18 cellular contexts compared by ENCODE assay signal in the genomic region with DNA sequence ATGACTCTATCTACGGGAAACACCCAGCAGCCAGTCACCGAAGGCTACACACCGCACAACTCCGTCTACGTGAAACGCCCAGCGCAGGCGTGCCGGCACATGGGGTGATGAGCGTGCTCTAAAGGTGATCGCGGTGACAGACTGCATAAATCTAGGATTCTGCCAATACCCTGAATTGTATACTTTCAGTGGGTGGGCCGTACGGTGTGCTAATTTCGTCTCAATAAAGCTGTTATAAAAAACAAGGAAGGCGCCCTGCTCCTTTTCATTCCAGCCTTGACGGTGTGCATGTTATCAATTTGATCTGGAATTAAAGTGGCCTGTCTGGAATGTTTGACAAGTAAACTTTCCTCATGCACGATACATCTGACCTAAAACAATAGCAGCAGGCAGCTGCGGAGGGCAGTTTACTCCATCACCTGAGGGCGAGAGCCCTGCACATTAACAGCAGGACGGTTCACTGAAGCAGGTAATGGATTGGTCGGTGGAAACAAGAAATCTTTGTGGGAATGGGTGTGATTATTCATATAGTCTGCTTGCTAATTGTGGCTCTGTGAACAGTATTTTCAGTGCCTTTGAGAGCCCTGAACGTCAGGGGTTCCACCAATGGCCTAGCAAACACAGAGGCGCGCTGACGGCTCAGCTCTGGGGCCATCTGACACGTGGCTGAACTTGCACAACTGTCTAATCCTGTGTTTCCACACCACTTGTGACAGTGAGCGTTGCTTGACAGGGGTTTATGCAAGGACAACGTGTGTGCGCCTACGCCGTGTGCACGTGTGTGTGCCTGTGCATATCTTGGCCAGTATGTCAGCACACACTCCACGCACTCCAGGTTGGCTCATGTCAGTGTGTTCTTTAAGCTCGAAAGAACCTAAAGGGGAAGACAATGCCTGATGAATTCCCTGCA.
DNase-seq lines count a peak whose midpoint lies in the region; ATAC-seq and TF ChIP-seq lines count a peak whose summit lies in the region.
"Had no signal": no experiment of that assay in that cellular context is flagged by ENCODE, and none has a peak within 500 bp of the region (broad histone marks: within the 10 kb centered on the region; RNA-seq: fewer than 3 reads in every experiment).

No MANE protein-coding gene starts in this region.

- H4K8ac ChIP-seq in H9 (replicated peaks; ENCODE audit: insufficient read length, low read depth, low read length), result no peak overlapping the region

- H3K9ac ChIP-seq in H9 (ENCODE audit: extremely low read depth, insufficient read length, low read length), result no peak overlapping the region
- H3K9ac ChIP-seq: BLaER1 had no signal

- H2BK20ac ChIP-seq in H9 (ENCODE audit: low read depth, low read length, poor library complexity, severe bottlenecking), result no peak overlapping the region

- H2BK120ac ChIP-seq in H9 (ENCODE audit: low read depth, low read length, poor library complexity, severe bottlenecking), result no peak overlapping the region

- no peak overlapping the region for H3K56ac ChIP-seq in H9 (ENCODE audit: insufficient read length, low read depth, low read length)

- H3K4me2 ChIP-seq in H9 (ENCODE audit: insufficient read depth, insufficient read length, low read length), result no peak overlapping the region
- H3K4me2 ChIP-seq: BLaER1, GM23338 had no signal

- no peaks in the 10 kb centered on the region for H3K79me1 ChIP-seq in H9 (ENCODE audit: insufficient read depth, low read depth, low read length, poor library complexity, severe bottlenecking)

- H4K91ac ChIP-seq in H9 (ENCODE audit: insufficient read length, low read depth, low read length), result no peak overlapping the region

- H3K18ac ChIP-seq in H9 (ENCODE audit: insufficient read length, low read depth, low read length), result no peak overlapping the region

- peaks cover 5% of the 10 kb centered on the region for H3K9me3 ChIP-seq in H9 (ENCODE audit: control insufficient read depth, low read depth, low read length)
- peaks cover 0 to 26% (median 20%) of the 10 kb centered on the region in 4 donors for H3K9me3 ChIP-seq in esophagus muscularis mucosa
- peaks cover 8 to 33% (median 23%) of the 10 kb centered on the region in 8 donors for H3K9me3 ChIP-seq in spleen

- no peak overlapping the region for H3K23ac ChIP-seq in H9 (ENCODE audit: insufficient read length, low read depth, low read length)

- H3K4ac ChIP-seq in H9 (ENCODE audit: low read depth, low read length), result no peak overlapping the region

- H3K27ac ChIP-seq in H9 (ENCODE audit: insufficient read length, low read depth, low read length) (no peak overlapping the region), esophagus muscularis mucosa (replicated peaks in 1 of 4) (no peak overlapping the region), spleen (no peak overlapping the region)
- H3K27ac ChIP-seq: BLaER1, SJSA1 had no signal

- DNase-seq in H9 (no peak), NCI-H146 (lab: John Stamatoyannopoulos, UW) (peak; percentile 97), esophagus muscularis mucosa (ENCODE audit: extremely low spot score) (peak; percentile 88), spleen (peak; percentile 52), LoVo (ENCODE audit: low spot score) (no peak), putamen (ENCODE audit: low spot score) (no peak)
- DNase-seq: CD4-positive, alpha-beta memory T cell; DMS153; GF-D8; MV-4-11; NCI-H1436 treated with DMSO at 0.1 percent for 48 hours; NCI-H2081; NCI-H510A treated with DMSO at 0.1 percent for 48 hours had no signal

- H3K79me2 ChIP-seq in H9 (ENCODE audit: insufficient read depth, low read length), result no peaks in the 10 kb centered on the region

- H3K36me3 Mint-ChIP-seq in H9 (ENCODE audit: insufficient read depth in 1 of 3, low read depth in 3 of 3), result peaks cover 13 to 26% (median 15%) of the 10 kb centered on the region in 3 experiments

- H2AFZ ChIP-seq in H9 (ENCODE audit: low read length), result no peak overlapping the region
- H2AFZ ChIP-seq: GM23338 had no signal

- no peak overlapping the region for H4K5ac ChIP-seq in H9 (ENCODE audit: insufficient read length, low read depth, low read length)

- peaks cover 0 to 4% of the 10 kb centered on the region in 2 experiments; a peak in 2 of 4 replicates for H3K4me1 Mint-ChIP-seq in H9
- H3K4me1 Mint-ChIP-seq: CD4-positive, alpha-beta memory T cell; GM23338 had no signal

- no peaks in the 10 kb centered on the region for H3K23me2 ChIP-seq in H9 (ENCODE audit: insufficient read length, low read depth, low read length, poor library complexity, severe bottlenecking)

- TF ChIP-seq CTCF in H9 (conservative IDR thresholded peaks at IDR 0.05) (no peak), esophagus muscularis mucosa (IDR thresholded peaks at IDR 0.05) (no peak), spleen (IDR thresholded peaks at IDR 0.05 in 8 of 11, conservative IDR thresholded peaks at IDR 0.05 in 3 of 11) (no peak)

- H3K4me1 ChIP-seq in H9 (ENCODE audit: insufficient read depth, low read length), result no peaks in the 10 kb centered on the region
- no peaks in the 10 kb centered on the region for H3K4me1 ChIP-seq in esophagus muscularis mucosa
- H3K4me1 ChIP-seq in spleen, result no peaks in the 10 kb centered on the region
- H3K4me1 ChIP-seq: BLaER1, SJSA1 had no signal

- no peak overlapping the region for H3K4me3 Mint-ChIP-seq in H9
- H3K4me3 Mint-ChIP-seq: CD4-positive, alpha-beta memory T cell; GM23338 had no signal

- H3K14ac ChIP-seq in H9 (ENCODE audit: insufficient read depth, low read length), result no peak overlapping the region

- H3K4me3 ChIP-seq in esophagus muscularis mucosa, result no peak overlapping the region
- no peak overlapping the region for H3K4me3 ChIP-seq in spleen
- H3K4me3 ChIP-seq: BLaER1, GM23338, SJSA1 had no signal

- H3K27me3 Mint-ChIP-seq in H9 (ENCODE audit: low read depth), result peaks cover 9% of the 10 kb centered on the region

- TF ChIP-seq POLR2A in esophagus muscularis mucosa (IDR thresholded peaks at IDR 0.05; ENCODE audit: low read depth) (no peak), spleen (IDR thresholded peaks at IDR 0.05) (no peak)

- no peak overlapping the region for H2BK15ac ChIP-seq in H9 (ENCODE audit: low read depth, low read length)

- peaks cover 28 to 49% of the 10 kb centered on the region in 2 experiments for H3K9me3 Mint-ChIP-seq in H9

- H2BK5ac ChIP-seq in H9 (ENCODE audit: insufficient read length, low read length), result no peak overlapping the region

- no peak for TF ChIP-seq EP300 in esophagus muscularis mucosa (IDR thresholded peaks at IDR 0.05)

- peak overlapping the region in 2 of 3 experiments; percentile 39 to 59; a peak in 2 of 7 replicates for H3K27ac Mint-ChIP-seq in H9
- H3K27ac Mint-ChIP-seq: CD4-positive, alpha-beta memory T cell; GM23338 had no signal

- intact Hi-C loops in esophagus muscularis mucosa (cut with DNase I), result no loop called here
- intact Hi-C loops in spleen (cut with DNase I; ENCODE audit: low total_unique reads), result no loop called here

- ATAC-seq in HG02885 (IDR thresholded peaks at IDR 0.05; ENCODE audit: poor library complexity, unreplicated experiment), result no peak
- ATAC-seq: GM23338, HCT116 had no signal

- no peaks in the 10 kb centered on the region for H4K20me1 ChIP-seq in H9 (ENCODE audit: control insufficient read depth, insufficient read depth, insufficient read length)
- H4K20me1 ChIP-seq: BLaER1 had no signal

- H3K27me3 ChIP-seq in H9 (ENCODE audit: insufficient read depth, low read length), result no peaks in the 10 kb centered on the region; the same call in 1 of the 2 replicates
- H3K27me3 ChIP-seq in esophagus muscularis mucosa, result peaks cover 0 to 8% (median 0%) of the 10 kb centered on the region in 4 donors
- no peaks in the 10 kb centered on the region for H3K27me3 ChIP-seq in spleen (replicated peaks in 1 of 7)
- H3K27me3 ChIP-seq: BLaER1, SJSA1 had no signal

- no CpG with 5 or more reads among the region's 35 CpGs for WGBS in H9 (ENCODE audit: extremely low coverage, insufficient read length, low lambda C conversion rate)
- WGBS in esophagus muscularis mucosa, result 80% methylated on average over 35 of the region's 35 CpGs
- 84 to 91% (median 87%) methylated on average over 35 of the region's 35 CpGs for WGBS in spleen, 5 donors

- H2BK12ac ChIP-seq in H9 (ENCODE audit: insufficient read length, low read depth, low read length), result no peak overlapping the region

- H3K36me3 ChIP-seq in esophagus muscularis mucosa (no peaks in the 10 kb centered on the region), spleen (no peaks in the 10 kb centered on the region)
- H3K36me3 ChIP-seq: BLaER1, SJSA1 had no signal

- H3T11ph ChIP-seq in H9 (ENCODE audit: low read length), result no peak overlapping the region

- no peak overlapping the region for H2AK5ac ChIP-seq in H9 (ENCODE audit: insufficient read length, low read length)

Comparison
In these comparisons a context has a peak if more than half of its experiments do, and no peak if none do; other contexts are left out.
1. DNase-seq: peak in NCI-H146 (single experiment), esophagus muscularis mucosa (single experiment) and spleen (single experiment); none in H9 (single experiment), LoVo (single experiment) and putamen (single experiment).